22 cellular contexts compared by ENCODE assay signal in the genomic region with DNA sequence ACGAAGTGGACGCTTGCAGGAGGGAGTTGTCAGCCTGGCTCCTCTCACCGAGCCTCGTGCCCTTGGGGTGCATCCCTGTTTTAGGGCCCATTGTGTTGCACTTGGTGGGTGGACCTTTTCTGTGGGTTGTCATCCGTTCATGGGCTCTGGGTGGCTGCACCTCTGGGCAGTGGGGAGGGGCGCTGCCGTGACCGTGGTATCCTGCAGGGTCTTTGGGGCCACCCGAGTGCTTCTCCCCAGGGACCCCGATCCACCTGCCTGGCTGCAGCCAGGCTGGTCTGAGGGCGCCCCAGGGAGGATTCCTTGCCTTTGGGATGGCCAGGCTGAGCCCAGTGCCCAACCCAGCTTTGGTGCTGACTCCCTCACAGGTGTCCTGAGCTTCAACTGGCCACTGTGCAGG. TPM values are rescaled to one million over a fixed set of nuclear protein-coding genes. Genes with fewer than 3 reads are reported as not detected.
DNase-seq lines count a peak whose midpoint lies in the region; ATAC-seq, FAIRE-seq and TF ChIP-seq lines count a peak whose summit lies in the region.
"Had no signal": no experiment of that assay in that cellular context is flagged by ENCODE, and none has a peak within 500 bp of the region (broad histone marks: within the 10 kb centered on the region; RNA-seq: fewer than 3 reads in every experiment).

No MANE protein-coding gene starts in this region.

- no peak overlapping the region for H2BK120ac ChIP-seq in IMR-90 (ENCODE audit: low read depth, low read length)
- no peak overlapping the region for H2BK120ac ChIP-seq in mesenchymal stem cell (ENCODE audit: low read depth, low read length)
- H2BK120ac ChIP-seq in neuronal stem cell (ENCODE audit: low read depth, low read length): peak overlapping the region; percentile 100
- H2BK120ac ChIP-seq in mesendoderm (ENCODE audit: low read depth, low read length): no peak overlapping the region

- no peak for FAIRE-seq in HepG2 (lab: Jason Lieb, UNC)
- FAIRE-seq: A549, D721Med, G401.6, GM12891, GM18507 had no signal

- no peak for TF ChIP-seq RAD21 in HepG2 (CRISPR knock-in tag; IDR thresholded peaks at IDR 0.05)
- no peak for TF ChIP-seq RAD21 in IMR-90 (IDR thresholded peaks at IDR 0.05; ENCODE audit: low read length)

- H3K27ac ChIP-seq in HepG2 (ENCODE audit: extremely low read length, insufficient read depth, low read length): no peak overlapping the region
- H3K27ac ChIP-seq in right lobe of liver: no peak overlapping the region
- no peak overlapping the region for H3K27ac ChIP-seq in IMR-90 (ENCODE audit: insufficient read depth, low read length)
- no peak overlapping the region for H3K27ac ChIP-seq in mesenchymal stem cell (ENCODE audit: low read length, poor library complexity, severe bottlenecking)
- H3K27ac ChIP-seq in neuronal stem cell (replicated peaks; ENCODE audit: low read length): no peak overlapping the region
- no peak overlapping the region for H3K27ac ChIP-seq in mesendoderm (ENCODE audit: low read depth, low read length)
- H3K27ac ChIP-seq: 22Rv1, A549, C4-2B had no signal

- no peak for TF ChIP-seq EP300 in HepG2 (IDR thresholded peaks at IDR 0.05; ENCODE audit: low read depth in 2 of 2, low read length in 2 of 2)
- no peak for TF ChIP-seq EP300 in HepG2 (CRISPR knock-in tag; IDR thresholded peaks at IDR 0.05; ENCODE audit: borderline replicate concordance)

- H3K14ac ChIP-seq in IMR-90 (replicated peaks; ENCODE audit: low read depth, low read length): no peak overlapping the region
- peak overlapping the region in 1 of 2 experiments; percentile 41 for H3K14ac ChIP-seq in mesenchymal stem cell (ENCODE audit: low read length in 2 of 2)
- peak overlapping the region; percentile 59 for H3K14ac ChIP-seq in neuronal stem cell (ENCODE audit: low read length)

- H3K18ac ChIP-seq in IMR-90 (ENCODE audit: low read depth, low read length) (no peak overlapping the region), mesenchymal stem cell (ENCODE audit: low read depth in 1 of 2, low read length in 2 of 2) (peak overlapping the region; percentile 18 to 79), neuronal stem cell (ENCODE audit: low read length) (peak overlapping the region; percentile 99), mesendoderm (ENCODE audit: low read length) (no peak overlapping the region)

- H3K4me2 ChIP-seq in HepG2 (ENCODE audit: low read depth, low read length) (peak overlapping the region; percentile 86), IMR-90 (ENCODE audit: low read depth, low read length) (no peak overlapping the region), mesenchymal stem cell (ENCODE audit: low read length, poor library complexity, severe bottlenecking) (no peak overlapping the region), neuronal stem cell (ENCODE audit: insufficient read depth, low read length, poor library complexity, severe bottlenecking) (no peak overlapping the region), mesendoderm (ENCODE audit: low read length) (no peak overlapping the region)
- H3K4me2 ChIP-seq: A549 had no signal

- H4K5ac ChIP-seq in IMR-90 (ENCODE audit: low read depth, low read length): no peak overlapping the region
- H4K5ac ChIP-seq in mesendoderm (ENCODE audit: low read length): no peak overlapping the region

- intact Hi-C loops in HepG2 (cut with micrococcal nuclease; ENCODE audit: unreplicated experiment): no loop called here
- intact Hi-C loops in right lobe of liver (cut with DNase I): no loop called here
- intact Hi-C loops in IMR-90 (cut with micrococcal nuclease): no loop called here

- TF ChIP-seq CTCF in HepG2 (CRISPR knock-in tag; IDR thresholded peaks at IDR 0.05) (no peak), right lobe of liver (IDR thresholded peaks at IDR 0.05) (no peak), IMR-90 (conservative IDR thresholded peaks at IDR 0.05; ENCODE audit: low read depth, low read length) (no peak)

- H3K79me2 ChIP-seq in HepG2 (ENCODE audit: insufficient read depth, low read length) (no peaks in the 10 kb centered on the region), mesendoderm (ENCODE audit: control insufficient read depth, insufficient read depth, low read length) (no peaks in the 10 kb centered on the region)

- H2BK12ac ChIP-seq in mesenchymal stem cell (ENCODE audit: low read length in 2 of 2) (peak overlapping the region; percentile 11 to 64), neuronal stem cell (ENCODE audit: low read length) (peak overlapping the region; percentile 99)

- H3K4ac ChIP-seq in IMR-90 (ENCODE audit: low read depth, low read length) (no peak overlapping the region), mesenchymal stem cell (ENCODE audit: low read depth in 1 of 2, low read length in 2 of 2) (peak overlapping the region; percentile 32 to 73), neuronal stem cell (ENCODE audit: low read length) (no peak overlapping the region), mesendoderm (ENCODE audit: low read depth, low read length) (no peak overlapping the region)

- H2AK9ac ChIP-seq in IMR-90 (replicated peaks; ENCODE audit: low read depth, low read length, poor library complexity): peak overlapping the region; percentile 72

- H3K4me1 ChIP-seq in HepG2 (ENCODE audit: insufficient read depth, low read length): peaks cover 88% of the 10 kb centered on the region
- H3K4me1 ChIP-seq in right lobe of liver: no peaks in the 10 kb centered on the region
- peaks cover 6% of the 10 kb centered on the region; the same call in 1 of the 2 replicates for H3K4me1 ChIP-seq in IMR-90 (ENCODE audit: control insufficient read depth, insufficient read depth, low read length)
- peaks cover 25% of the 10 kb centered on the region for H3K4me1 ChIP-seq in mesenchymal stem cell (ENCODE audit: control insufficient read depth, insufficient read depth, low read depth, low read length)
- peaks cover 46% of the 10 kb centered on the region in 2 donors for H3K4me1 ChIP-seq in neuronal stem cell (ENCODE audit: control insufficient read depth in 2 of 2, insufficient read depth in 1 of 2, low read depth in 1 of 2, low read length in 2 of 2)
- H3K4me1 ChIP-seq in mesendoderm (ENCODE audit: control insufficient read depth, low read depth, low read length): no peaks in the 10 kb centered on the region
- H3K4me1 ChIP-seq: Caco-2 had no signal

- ATAC-seq in HepG2 (no peak), right lobe of liver (no peak), IMR-90 (ENCODE audit: low read depth) (no peak)
- ATAC-seq: A549; CD8-positive, alpha-beta T cell had no signal

- H4K20me1 ChIP-seq in HepG2 (ENCODE audit: insufficient read depth, low read length) (no peaks in the 10 kb centered on the region), IMR-90 (ENCODE audit: insufficient read depth, low read length) (no peaks in the 10 kb centered on the region)

- TF ChIP-seq POLR2A in HepG2 (IDR thresholded peaks at IDR 0.05; ENCODE audit: insufficient read depth in 1 of 2, low read depth in 2 of 2, low read length in 2 of 2): no peak
- no peak for TF ChIP-seq POLR2A in right lobe of liver (IDR thresholded peaks at IDR 0.05)
- no peak for TF ChIP-seq POLR2A in IMR-90 (IDR thresholded peaks at IDR 0.05; ENCODE audit: low read depth, low read length)

- no peaks in the 10 kb centered on the region for H3K9me1 ChIP-seq in IMR-90 (ENCODE audit: insufficient read depth, low read length)

- H3K9ac ChIP-seq in HepG2 (ENCODE audit: insufficient read depth, low read depth, low read length) (no peak overlapping the region), IMR-90 (ENCODE audit: low read depth, low read length) (no peak overlapping the region), mesenchymal stem cell (ENCODE audit: low read length) (no peak overlapping the region), neuronal stem cell (ENCODE audit: low read depth, low read length, poor library complexity) (no peak overlapping the region), mesendoderm (ENCODE audit: low read length) (no peak overlapping the region)

- POLR2A ChIA-PET in HepG2 (lab: Yijun Ruan, JAX): interaction anchor here (2.2 to 5.4 kb wide), 3 partner anchors 9 to 117 kb away, joined by 11 to 99 read pairs (median 16); no protein-coding TSS in a partner anchor
- POLR2A ChIA-PET in IMR-90 (lab: Charles Lee; ENCODE audit: unreplicated experiment): no interaction called here

- no peak overlapping the region for H3K23ac ChIP-seq in IMR-90 (ENCODE audit: low read depth, low read length)
- H3K23ac ChIP-seq in mesenchymal stem cell (ENCODE audit: low read length in 2 of 2): no peak overlapping the region
- peak overlapping the region; percentile 70 for H3K23ac ChIP-seq in neuronal stem cell (ENCODE audit: low read depth, low read length, poor library complexity)
- no peak overlapping the region for H3K23ac ChIP-seq in mesendoderm (ENCODE audit: low read length)

- H2BK5ac ChIP-seq in IMR-90 (ENCODE audit: low read depth, low read length, poor library complexity, severe bottlenecking) (no peak overlapping the region), mesenchymal stem cell (ENCODE audit: low read depth, low read length, poor library complexity, severe bottlenecking) (no peak overlapping the region), neuronal stem cell (ENCODE audit: low read length) (peak overlapping the region; percentile 100), mesendoderm (ENCODE audit: low read length) (no peak overlapping the region)

- no peaks in the 10 kb centered on the region for H3K36me3 ChIP-seq in HepG2 (replicated peaks in 1 of 2; ENCODE audit: control insufficient read depth in 1 of 2, insufficient read depth in 2 of 2, low read length in 2 of 2)
- no peaks in the 10 kb centered on the region for H3K36me3 ChIP-seq in right lobe of liver
- peaks cover under 1% of the 10 kb centered on the region for H3K36me3 ChIP-seq in IMR-90 (ENCODE audit: control insufficient read depth, insufficient read depth, low read length)
- peaks cover 0 to 26% of the 10 kb centered on the region in 2 experiments for H3K36me3 ChIP-seq in mesenchymal stem cell (ENCODE audit: control insufficient read depth in 1 of 2, insufficient read depth in 2 of 2, low read depth in 1 of 2, low read length in 2 of 2)
- no peaks in the 10 kb centered on the region for H3K36me3 ChIP-seq in neuronal stem cell (replicated peaks in 1 of 2; ENCODE audit: control insufficient read depth in 2 of 2, insufficient read depth in 2 of 2, low read length in 2 of 2)
- no peaks in the 10 kb centered on the region for H3K36me3 ChIP-seq in mesendoderm (ENCODE audit: control insufficient read depth, insufficient read depth, low read length)

- H2AFZ ChIP-seq in HepG2 (ENCODE audit: low read length) (no peak overlapping the region), IMR-90 (replicated peaks; ENCODE audit: low read length, poor library complexity) (peak overlapping the region; percentile 41), mesenchymal stem cell (ENCODE audit: low read depth, low read length) (no peak overlapping the region), neuronal stem cell (ENCODE audit: low read length) (no peak overlapping the region)

- H3K4me3 ChIP-seq in HepG2 (replicated peaks in 1 of 3; ENCODE audit: insufficient read depth in 1 of 3, low read depth in 2 of 3, low read length in 3 of 3) (peak overlapping the region in 1 of 3 experiments; percentile 68; a peak in 1 of 6 replicates), right lobe of liver (no peak overlapping the region), IMR-90 (ENCODE audit: insufficient read depth, low read depth, low read length) (no peak overlapping the region), mesenchymal stem cell (ENCODE audit: insufficient read depth in 1 of 2, low read depth in 1 of 2, low read length in 2 of 2) (no peak overlapping the region), neuronal stem cell (ENCODE audit: low read length in 2 of 2) (no peak overlapping the region), mesendoderm (ENCODE audit: low read length) (no peak overlapping the region)
- H3K4me3 ChIP-seq: A549 had no signal

- H2BK15ac ChIP-seq in IMR-90 (ENCODE audit: low read depth, low read length) (no peak overlapping the region), mesenchymal stem cell (ENCODE audit: low read depth, poor library complexity, severe bottlenecking) (peak overlapping the region; percentile 23), neuronal stem cell (ENCODE audit: low read length) (peak overlapping the region; percentile 100), mesendoderm (replicated peaks; ENCODE audit: low read depth) (no peak overlapping the region)

- no TSS peak for BruUV-seq in HepG2 (replicated peaks; lab: Mats Ljungman, UMichigan)
- no TSS peak for BruUV-seq in IMR-90 (replicated peaks; lab: Mats Ljungman, UMichigan)

- dilution Hi-C loops in IMR-90 (cut with HindIII; ENCODE audit: low sequenced_read_pairs, unreplicated experiment): no loop called here

- H4K91ac ChIP-seq in IMR-90 (ENCODE audit: insufficient read depth, low read depth, low read length) (no peak overlapping the region), mesenchymal stem cell (ENCODE audit: low read length) (peak overlapping the region; percentile 96), neuronal stem cell (ENCODE audit: low read depth, low read length, poor library complexity) (peak overlapping the region; percentile 33)

- CTCF ChIA-PET in HepG2 (lab: Yijun Ruan, JAX; ENCODE audit: low intra/inter-chr PET ratio, low total read pairs) (no interaction called here), IMR-90 (lab: Yijun Ruan, JAX) (no interaction called here)

- no peaks in the 10 kb centered on the region; a peak in 1 of 5 replicates for H3K27me3 ChIP-seq in HepG2 (ENCODE audit: control insufficient read depth in 1 of 2, insufficient read depth in 2 of 2, low read length in 2 of 2)
- no peaks in the 10 kb centered on the region for H3K27me3 ChIP-seq in right lobe of liver
- H3K27me3 ChIP-seq in IMR-90 (ENCODE audit: control insufficient read depth, insufficient read depth, low read length): no peaks in the 10 kb centered on the region
- no peaks in the 10 kb centered on the region for H3K27me3 ChIP-seq in mesenchymal stem cell (ENCODE audit: control insufficient read depth in 1 of 2, insufficient read depth in 1 of 2, low read length in 2 of 2)
- no peaks in the 10 kb centered on the region for H3K27me3 ChIP-seq in neuronal stem cell (ENCODE audit: control insufficient read depth in 3 of 3, insufficient read depth in 3 of 3, low read depth in 1 of 3, low read length in 3 of 3)
- no peaks in the 10 kb centered on the region for H3K27me3 ChIP-seq in mesendoderm (ENCODE audit: insufficient read depth, low read length, poor library complexity)

- H2BK20ac ChIP-seq in IMR-90 (ENCODE audit: low read depth, low read length): no peak overlapping the region

- DNase-seq in HepG2 (ENCODE audit: low spot score) (no peak), right lobe of liver (no peak), IMR-90 (no peak), mesenchymal stem cell (no peak), neuronal stem cell (ENCODE audit: low spot score) (no peak), mesendoderm (no peak)
- DNase-seq in stimulated activated CD4-positive, alpha-beta T cell treated with anti-CD3 and anti-CD28 coated beads, Interleukin-12 subunit alpha, Interleukin-12 subunit beta, amount 100 ng/mL, for 4 hours: no peak
- no peak for DNase-seq in stimulated activated CD4-positive, alpha-beta T cell treated with anti-CD3 and anti-CD28 coated beads, Interleukin-2, amount 100 ng/mL, for 24 hours
- DNase-seq: AML-193; Caco-2; Calu3; CD4-positive, alpha-beta T cell; CD8-positive, alpha-beta T cell; DMS79 treated with DMSO at 0.1 percent for 48 hours; GF-D8 had no signal

- H4K8ac ChIP-seq in IMR-90 (ENCODE audit: low read depth in 2 of 2, low read length in 2 of 2) (no peak overlapping the region), mesenchymal stem cell (ENCODE audit: low read length) (peak overlapping the region; percentile 67), neuronal stem cell (ENCODE audit: low read depth, low read length) (no peak overlapping the region), mesendoderm (ENCODE audit: low read depth, low read length) (no peak overlapping the region)

- WGBS in HepG2 (ENCODE audit: low lambda C conversion rate): 94% methylated on average over 5 of the region's 11 CpGs
- 95% methylated on average over 4 of the region's 11 CpGs for WGBS in right lobe of liver (ENCODE audit: insufficient coverage, low coverage, low lambda C conversion rate, missing lambda C conversion rate)
- 100% methylated on average over 2 of the region's 11 CpGs; no CpG with 5 or more reads in 1 of the 2 experiments for WGBS in IMR-90 (ENCODE audit: extremely low coverage in 2 of 2, insufficient read length in 1 of 2), 2 experiments
- 93% methylated on average over 11 of the region's 11 CpGs for WGBS in mesenchymal stem cell
- no CpG with 5 or more reads among the region's 11 CpGs for WGBS in neuronal stem cell (ENCODE audit: extremely low coverage in 2 of 2, insufficient read length in 2 of 2, insufficient replicate concordance in 1 of 2), 2 donors
- WGBS in mesendoderm (ENCODE audit: extremely low coverage, insufficient coverage, low lambda C conversion rate): no CpG with 5 or more reads among the region's 11 CpGs

- peaks cover 1 to 2% of the 10 kb centered on the region in 2 experiments; a peak in 3 of 4 replicates for H3K79me1 ChIP-seq in IMR-90 (ENCODE audit: low read depth in 1 of 2, low read length in 2 of 2)
- peaks cover 9% of the 10 kb centered on the region for H3K79me1 ChIP-seq in mesenchymal stem cell (replicated peaks; ENCODE audit: low read length, poor library complexity, severe bottlenecking)
- H3K79me1 ChIP-seq in neuronal stem cell (ENCODE audit: low read depth, low read length): peaks cover 5% of the 10 kb centered on the region
- no peaks in the 10 kb centered on the region for H3K79me1 ChIP-seq in mesendoderm (ENCODE audit: low read length)

- H2AK5ac ChIP-seq in IMR-90 (ENCODE audit: low read depth, low read length): no peak overlapping the region
- no peak overlapping the region for H2AK5ac ChIP-seq in mesenchymal stem cell (ENCODE audit: low read length, severe bottlenecking)
- H2AK5ac ChIP-seq in neuronal stem cell (ENCODE audit: low read depth, low read length): peak overlapping the region; percentile 100
- no peak overlapping the region for H2AK5ac ChIP-seq in mesendoderm (ENCODE audit: low read length)

- no peaks in the 10 kb centered on the region for H3K9me3 ChIP-seq in HepG2 (ENCODE audit: low read length)
- H3K9me3 ChIP-seq in right lobe of liver: no peaks in the 10 kb centered on the region
- H3K9me3 ChIP-seq in IMR-90 (ENCODE audit: control insufficient read depth, insufficient read depth, low read length): no peaks in the 10 kb centered on the region
- H3K9me3 ChIP-seq in mesenchymal stem cell (ENCODE audit: control insufficient read depth, low read length): no peaks in the 10 kb centered on the region
- H3K9me3 ChIP-seq in neuronal stem cell (replicated peaks in 1 of 2; ENCODE audit: control insufficient read depth in 2 of 2, insufficient read depth in 1 of 2, low read depth in 1 of 2, low read length in 2 of 2): no peaks in the 10 kb centered on the region
- H3K9me3 ChIP-seq: A549, Caco-2 had no signal

- in situ Hi-C loops in HepG2 (cut with HindIII; ENCODE audit: extremely low pct_ligation_motif_present, low pct_unique_long_range_greater_than_20kb) (no loop called here), IMR-90 (cut with MboI; ENCODE audit: low sequenced_read_pairs) (no loop called here)

- H3K56ac ChIP-seq in IMR-90 (ENCODE audit: extremely low read depth, insufficient read depth, low read length) (no peak overlapping the region), mesendoderm (ENCODE audit: low read length) (no peak overlapping the region)

RNA-seq across cellular contexts. Expression of gene UBAC1, which starts 41.0 kb away (rescaled TPM):
- 28.7 and 32.2 TPM in 2 replicates for total RNA-seq in HepG2 (2016; rRNA removed; fragmentation: Illumina TruSeq; extraction: Trizol)
- total RNA-seq in HepG2 (2016; cell fraction: cytosol; rRNA removed; fragmentation: Illumina TruSeq; extraction: Trizol; ENCODE audit: low read depth): 64.3 and 65.0 TPM in 2 replicates
- total RNA-seq in HepG2 (2016; cell fraction: insoluble cytoplasmic fraction; rRNA removed; fragmentation: Illumina TruSeq; extraction: Trizol): 24.0 and 31.6 TPM in 2 replicates
- 72.1 and 78.0 TPM in 2 replicates for total RNA-seq in HepG2 (2016; cell fraction: membrane; rRNA removed; fragmentation: Illumina TruSeq; extraction: Trizol)
- 18.2 and 19.5 TPM in 2 replicates for total RNA-seq in HepG2 (2016; cell fraction: nucleus; rRNA removed; fragmentation: Illumina TruSeq; extraction: Trizol)
- 30.2 and 34.1 TPM in 2 replicates for polyA plus RNA-seq in HepG2 (2011; rRNA removed)
- 21.2 and 27.8 TPM in 2 replicates for polyA plus RNA-seq in HepG2 (2011; cell fraction: cytosol; rRNA removed)
- 62.0 and 64.4 TPM in 2 replicates for polyA plus RNA-seq in HepG2 (2011; cell fraction: nucleus; rRNA removed)
- 11.8 and 12.0 TPM in 2 replicates for polyA plus RNA-seq in HepG2 (2012)
- 61.3 and 64.0 TPM in 2 replicates for polyA plus RNA-seq in HepG2 (2016; cell fraction: cytosol; fragmentation: Illumina TruSeq; extraction: Trizol; ENCODE audit: low read depth)
- polyA plus RNA-seq in HepG2 (2016; cell fraction: insoluble cytoplasmic fraction; fragmentation: Illumina TruSeq; extraction: Trizol; ENCODE audit: low read depth): 30.7 and 32.1 TPM in 2 replicates
- 65.3 TPM in 2 replicates for polyA plus RNA-seq in HepG2 (2016; cell fraction: membrane; fragmentation: Illumina TruSeq; extraction: Trizol; ENCODE audit: low read depth)
- polyA plus RNA-seq in HepG2 (2016; cell fraction: nucleus; fragmentation: Illumina TruSeq; extraction: Trizol; ENCODE audit: insufficient read depth, low read depth): 36.3 and 39.7 TPM in 2 replicates
- 13.4 and 58.0 TPM in 2 replicates for polyA minus RNA-seq in HepG2 (2011; rRNA and poly(A)+ RNA removed; ENCODE audit: low replicate concordance)
- 6.0 and 8.0 TPM in 2 replicates for polyA minus RNA-seq in HepG2 (2011; cell fraction: cytosol; rRNA and poly(A)+ RNA removed)
- polyA minus RNA-seq in HepG2 (2011; cell fraction: nucleus; rRNA and poly(A)+ RNA removed): 11.2 and 18.6 TPM in 2 replicates
- total RNA-seq in right lobe of liver: 10 to 100 TPM; 15.2 to 27.0 (median 16.5) TPM
- total RNA-seq in IMR-90 (2012; rRNA removed): 25.3 and 33.6 TPM in 2 replicates
- 33.9 and 36.4 TPM in 2 replicates for polyA plus RNA-seq in IMR-90 (2012; rRNA removed)
- polyA plus RNA-seq in IMR-90 (2012; cell fraction: cytosol; rRNA removed): 38.7 and 47.1 TPM in 2 replicates
- 63.9 and 70.8 TPM in 2 replicates for polyA plus RNA-seq in IMR-90 (2012; cell fraction: nucleus; rRNA removed; ENCODE audit: low replicate concordance)
- 28.9 TPM for polyA plus RNA-seq in mesenchymal stem cell (2013, experiment 1 of 2)
- polyA plus RNA-seq in mesenchymal stem cell (2013, experiment 2 of 2): 28.1 TPM
- 44.5 TPM for polyA plus RNA-seq in neuronal stem cell (2013, experiment 1 of 2)
- 42.3 TPM for polyA plus RNA-seq in neuronal stem cell (2013, experiment 2 of 2)
- 43.4 TPM for polyA plus RNA-seq in mesendoderm (2013, experiment 1 of 2)
- polyA plus RNA-seq in mesendoderm (2013, experiment 2 of 2): 42.5 TPM

Comparison
In these comparisons a context has a peak if more than half of its experiments do, and no peak if none do; other contexts are left out.
1. H2BK15ac ChIP-seq: peak in mesenchymal stem cell (single experiment) and neuronal stem cell (single experiment); none in IMR-90 (single experiment) and mesendoderm (single experiment).
2. H3K18ac ChIP-seq: peak in mesenchymal stem cell (2 of 2) and neuronal stem cell (single experiment); none in IMR-90 (single experiment) and mesendoderm (single experiment).
3. H3K4ac ChIP-seq: peak in mesenchymal stem cell (2 of 2); none in IMR-90 (single experiment), neuronal stem cell (single experiment) and mesendoderm (single experiment).